Comparison of ENCODE assay signal across 8 cellular contexts in the genomic region with DNA sequence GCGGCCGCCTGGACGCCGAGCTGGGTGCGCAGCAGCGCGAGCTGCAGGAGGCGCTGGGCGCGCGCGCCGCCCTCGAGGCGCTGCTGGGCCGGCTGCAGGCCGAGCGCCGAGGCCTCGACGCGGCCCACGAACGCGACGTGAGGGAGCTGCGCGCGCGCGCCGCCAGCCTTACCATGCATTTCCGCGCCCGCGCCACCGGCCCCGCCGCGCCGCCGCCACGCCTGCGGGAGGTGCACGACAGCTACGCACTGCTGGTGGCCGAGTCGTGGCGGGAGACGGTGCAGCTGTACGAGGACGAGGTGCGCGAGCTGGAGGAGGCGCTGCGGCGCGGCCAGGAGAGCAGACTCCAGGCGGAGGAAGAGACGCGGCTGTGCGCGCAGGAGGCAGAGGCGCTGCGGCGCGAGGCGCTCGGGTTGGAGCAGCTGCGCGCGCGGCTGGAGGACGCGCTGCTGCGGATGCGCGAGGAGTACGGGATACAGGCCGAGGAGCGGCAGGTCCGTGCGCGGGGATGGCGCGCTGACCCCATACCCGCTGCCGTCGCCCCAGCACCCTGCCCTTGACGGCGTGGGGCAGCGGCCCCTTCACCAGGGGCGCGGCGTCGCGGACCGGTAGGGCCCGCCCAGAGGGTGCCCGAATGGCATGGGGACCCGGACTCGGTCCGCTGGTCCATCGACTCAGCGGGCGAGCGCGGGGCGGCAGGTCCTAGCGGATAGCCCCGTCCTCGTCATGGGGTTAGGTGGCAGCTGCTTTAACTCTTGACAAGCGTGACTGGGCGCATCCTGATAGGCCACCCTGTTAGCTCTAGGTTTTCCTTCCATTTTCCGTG. TPM values are rescaled to one million over a fixed set of nuclear protein-coding genes. Genes with fewer than 3 reads are reported as not detected.
DNase-seq lines count a peak whose midpoint lies in the region; ATAC-seq lines count a peak whose summit lies in the region.

No MANE protein-coding gene starts in this region.

- H3K9me3 ChIP-seq in CD4-positive, alpha-beta memory T cell (ENCODE audit: control insufficient read depth in 1 of 2, low read length in 2 of 2) = no peaks in the 10 kb centered on the region
- no peaks in the 10 kb centered on the region for H3K9me3 ChIP-seq in T-helper 17 cell (ENCODE audit: control insufficient read depth, low read length, poor library complexity, severe bottlenecking)

- H3K27ac Mint-ChIP-seq in CD4-positive, alpha-beta memory T cell = peak overlapping the region in 6 of 7 donors; percentile 71 to 92 (median 86)
- H3K27ac Mint-ChIP-seq in T-helper 17 cell (no peak overlapping the region), memory B cell (no peak overlapping the region)
- H3K27ac Mint-ChIP-seq in stimulated activated naive CD8-positive, alpha-beta T cell treated with anti-CD3 and anti-CD28 coated beads, Interleukin-15, Interleukin-2, amounts not matched to agents 100 ng/mL and 50 ng/mL, for 24 hours = no peak overlapping the region

- peaks cover 0 to 2% of the 10 kb centered on the region in 2 donors for H3K36me3 Mint-ChIP-seq in CD4-positive, alpha-beta memory T cell
- H3K36me3 Mint-ChIP-seq in T-helper 17 cell (ENCODE audit: low read depth) = peaks cover 2% of the 10 kb centered on the region
- H3K36me3 Mint-ChIP-seq in memory B cell = no peaks in the 10 kb centered on the region
- no peaks in the 10 kb centered on the region for H3K36me3 Mint-ChIP-seq in stimulated activated naive CD8-positive, alpha-beta T cell treated with anti-CD3 and anti-CD28 coated beads, Interleukin-15, Interleukin-2, amounts not matched to agents 100 ng/mL and 50 ng/mL, for 24 hours (ENCODE audit: low read depth)

- peaks cover 10% of the 10 kb centered on the region for H3K4me1 ChIP-seq in CD4-positive, alpha-beta memory T cell (ENCODE audit: insufficient read depth, low read length)

- peak overlapping the region; percentile 62 to 83 (median 72) for H3K4me3 Mint-ChIP-seq in CD4-positive, alpha-beta memory T cell
- H3K4me3 Mint-ChIP-seq in T-helper 17 cell (peak overlapping the region; percentile 72), memory B cell (peak overlapping the region; percentile 47)
- peak overlapping the region; percentile 45 for H3K4me3 Mint-ChIP-seq in stimulated activated naive CD8-positive, alpha-beta T cell treated with anti-CD3 and anti-CD28 coated beads, Interleukin-15, Interleukin-2, amounts not matched to agents 100 ng/mL and 50 ng/mL, for 24 hours

- peak; percentile 17 to 59 (median 27) for DNase-seq in CD4-positive, alpha-beta memory T cell
- DNase-seq in T-helper 17 cell = no peak
- DNase-seq in ecto neural progenitor cell (ENCODE audit: low spot score) = peak; percentile 82
- DNase-seq in memory B cell (ENCODE audit: low spot score in 2 of 2) = peak; percentile 4 to 28
- no peak for DNase-seq in midbrain (lab: John Stamatoyannopoulos, UW)

- H3K4me1 Mint-ChIP-seq in CD4-positive, alpha-beta memory T cell = peaks cover 8 to 38% (median 22%) of the 10 kb centered on the region in 4 donors
- H3K4me1 Mint-ChIP-seq in T-helper 17 cell (peaks cover 11% of the 10 kb centered on the region), memory B cell (no peaks in the 10 kb centered on the region)
- H3K4me1 Mint-ChIP-seq in stimulated activated naive CD8-positive, alpha-beta T cell treated with anti-CD3 and anti-CD28 coated beads, Interleukin-15, Interleukin-2, amounts not matched to agents 100 ng/mL and 50 ng/mL, for 24 hours (ENCODE audit: low read depth) = peaks cover under 1% of the 10 kb centered on the region

- intact Hi-C loops in CD4-positive, alpha-beta memory T cell (cut with micrococcal nuclease) = no loop called here

- ATAC-seq in GM19438 (IDR thresholded peaks at IDR 0.05; ENCODE audit: low read depth, unreplicated experiment) = peak; percentile 45
- peak; percentile 31 for ATAC-seq in HG03565 (IDR thresholded peaks at IDR 0.05; ENCODE audit: unreplicated experiment)
- ATAC-seq in T-helper 17 cell = peak; percentile 46
- peak; percentile 41 for ATAC-seq in memory B cell (ENCODE audit: low read depth)

- POLR2A ChIA-PET in CD4-positive, alpha-beta memory T cell (lab: Charles Lee; ENCODE audit: partially characterized antibody) = interaction anchor here (0.7 to 1.5 kb wide), 2 partner anchors 19 to 107 kb away, joined by 3 read pairs; no protein-coding TSS in a partner anchor

- H3K27me3 ChIP-seq in CD4-positive, alpha-beta memory T cell (ENCODE audit: insufficient read depth, low read length) = peaks cover 13% of the 10 kb centered on the region

- CTCF ChIA-PET in CD4-positive, alpha-beta memory T cell (lab: Charles Lee; ENCODE audit: partially characterized antibody) = interaction anchor here (0.6 to 2.6 kb wide), 7 partner anchors 27 to 651 kb away, joined by 3 to 20 read pairs (median 3); no protein-coding TSS in a partner anchor

- no peaks in the 10 kb centered on the region for H3K36me3 ChIP-seq in CD4-positive, alpha-beta memory T cell (ENCODE audit: insufficient read depth, low read length)

- peak overlapping the region in 1 of 2 donors; percentile 9 for H3K4me3 ChIP-seq in CD4-positive, alpha-beta memory T cell (ENCODE audit: low read length in 2 of 2)

- H3K27ac ChIP-seq in CD4-positive, alpha-beta memory T cell (ENCODE audit: low read depth, low read length) = no peak overlapping the region

- H3K27me3 Mint-ChIP-seq in CD4-positive, alpha-beta memory T cell = peaks cover 15 to 29% of the 10 kb centered on the region in 2 donors
- H3K27me3 Mint-ChIP-seq in T-helper 17 cell = peaks cover 51% of the 10 kb centered on the region
- H3K27me3 Mint-ChIP-seq in memory B cell = peaks cover 21% of the 10 kb centered on the region
- H3K27me3 Mint-ChIP-seq in stimulated activated naive CD8-positive, alpha-beta T cell treated with anti-CD3 and anti-CD28 coated beads, Interleukin-15, Interleukin-2, amounts not matched to agents 100 ng/mL and 50 ng/mL, for 24 hours = peaks cover 48% of the 10 kb centered on the region

- no peaks in the 10 kb centered on the region for H3K9me3 Mint-ChIP-seq in CD4-positive, alpha-beta memory T cell
- no peaks in the 10 kb centered on the region for H3K9me3 Mint-ChIP-seq in memory B cell
- no peaks in the 10 kb centered on the region for H3K9me3 Mint-ChIP-seq in stimulated activated naive CD8-positive, alpha-beta T cell treated with anti-CD3 and anti-CD28 coated beads, Interleukin-15, Interleukin-2, amounts not matched to agents 100 ng/mL and 50 ng/mL, for 24 hours

RNA-seq across cellular contexts. Expression of gene SYNM, which starts 0.8 kb away (rescaled TPM):
- total RNA-seq in CD4-positive, alpha-beta memory T cell = 10 to 100 TPM; 13.7 to 14.2 TPM
- polyA plus RNA-seq in CD4-positive, alpha-beta memory T cell = under 1 TPM; 0.09 to 0.42 TPM
- total RNA-seq in T-helper 17 cell = 1 to 10 TPM; 1.4 to 2.7 TPM

Comparison
In these comparisons a context has a peak if more than half of its experiments do, and no peak if none do; other contexts are left out.
1. DNase-seq: peak in CD4-positive, alpha-beta memory T cell (5 of 5), ecto neural progenitor cell (single experiment) and memory B cell (2 of 2); none in T-helper 17 cell (0 of 3) and midbrain (single experiment).
2. H3K27ac Mint-ChIP-seq: peak in CD4-positive, alpha-beta memory T cell (6 of 7); none in T-helper 17 cell (single experiment), memory B cell (single experiment) and stimulated activated naive CD8-positive, alpha-beta T cell treated with anti-CD3 and anti-CD28 coated beads, Interleukin-15, Interleukin-2, amounts not matched to agents 100 ng/mL and 50 ng/mL, for 24 hours (single experiment).
3. Peak in every context shown above with its lines, with median percentiles within 50 percentile points of each other: H3K4me3 Mint-ChIP-seq and ATAC-seq.